ENCODE assay signal across 24 cellular contexts in genomic region chr5:58984009-58984525, GRCh38.
"Had no signal": no experiment of that assay in that cellular context is flagged by ENCODE, and none has a peak within 500 bp of the region (broad histone marks: within the 10 kb centered on the region; RNA-seq: fewer than 3 reads in every experiment).

No MANE protein-coding gene starts in this region.

- H3K9me3 Mint-ChIP-seq: activated naive CD4-positive, alpha-beta T cell treated with anti-CD3 and anti-CD28 coated beads for 36 hours; activated naive CD8-positive, alpha-beta T cell treated with anti-CD3 and anti-CD28 coated beads, Interleukin-2, amount 50 U/mL, for 24 hours; naive B cell; stimulated activated naive B cell treated with anti-CD40 and anti-IgM and Interleukin-4, amounts not matched to agents 10 μg/mL and 1 μg/mL and 100 μg/mL, for 72 hours; T-helper 2 cell treated with Interferon-gamma antibody and Interleukin-4, amounts not matched to agents 5 μg/mL and 100 μg/mL, for 36 hours had no signal

- H3K27me3 ChIP-seq: body of pancreas, heart right ventricle, testis, vagina had no signal

- H3K27me3 Mint-ChIP-seq: activated naive CD8-positive, alpha-beta T cell treated with anti-CD3 and anti-CD28 coated beads, Interleukin-2, amount 50 U/mL, for 24 hours; naive B cell; stimulated activated naive B cell treated with anti-CD40 and anti-IgM and Interleukin-4, amounts not matched to agents 10 μg/mL and 1 μg/mL and 100 μg/mL, for 72 hours had no signal

- DNase-seq: activated CD4-positive, alpha-beta T cell treated with anti-CD3 and anti-CD28 coated beads, Interleukin-2, amount 50 U/mL, for 1 hour; activated CD4-positive, CD25-positive, alpha-beta regulatory T cell treated with anti-CD3 and anti-CD28 coated beads, Interleukin-2, amount 50 U/mL, for 72 hours; activated CD8-positive, alpha-beta memory T cell treated with anti-CD3 and anti-CD28 coated beads, Interleukin-2, amount 50 U/mL, for 48 hours; activated effector memory CD4-positive, alpha-beta T cell treated with Interleukin-2 at 50 U/mL for 16 hours; activated naive CD4-positive, alpha-beta T cell treated with anti-CD3 and anti-CD28 coated beads for 36 hours; activated naive CD8-positive, alpha-beta T cell treated with anti-CD3 and anti-CD28 coated beads, Interleukin-2, amount 50 U/mL, for 24 hours; activated T-cell treated with anti-CD3 and anti-CD28 coated beads, Interleukin-2, amount 50 U/mL, for 48 hours; anterior cingulate cortex; body of pancreas; heart right ventricle; left colon; mesendoderm; naive B cell; small intestine; stimulated activated CD4-positive, alpha-beta T cell treated with anti-CD3 and anti-CD28 coated beads, Interleukin-15, amount 100 ng/mL, for 24 hours; stimulated activated CD4-positive, alpha-beta T cell treated with anti-CD3 and anti-CD28 coated beads, Interleukin-2, amount 100 ng/mL, for 48 hours; stimulated activated CD8-positive, alpha-beta memory T cell treated with anti-CD3 and anti-CD28 coated beads, Interleukin-4, amount 100 ng/mL, for 48 hours; stimulated activated naive B cell treated with anti-CD40 and anti-IgM and Interleukin-4, amounts not matched to agents 10 μg/mL and 1 μg/mL and 100 μg/mL, for 72 hours; testis had no signal

- FAIRE-seq: small intestine had no signal

- ATAC-seq: activated naive CD8-positive, alpha-beta T cell treated with anti-CD3 and anti-CD28 coated beads, Interleukin-2, amount 50 U/mL, for 24 hours; body of pancreas; left colon; sciatic nerve; stimulated activated naive B cell treated with anti-CD40 and anti-IgM and Interleukin-4, amounts not matched to agents 10 μg/mL and 1 μg/mL and 100 μg/mL, for 72 hours had no signal

- H3K27ac ChIP-seq: body of pancreas, epithelial cell of prostate, heart right ventricle, testis, vagina, VCaP had no signal

- H3K4me3 Mint-ChIP-seq: activated naive CD4-positive, alpha-beta T cell treated with anti-CD3 and anti-CD28 coated beads for 36 hours; activated naive CD8-positive, alpha-beta T cell treated with anti-CD3 and anti-CD28 coated beads, Interleukin-2, amount 50 U/mL, for 24 hours; naive B cell; stimulated activated naive B cell treated with anti-CD40 and anti-IgM and Interleukin-4, amounts not matched to agents 10 μg/mL and 1 μg/mL and 100 μg/mL, for 72 hours; T-helper 2 cell treated with Interferon-gamma antibody and Interleukin-4, amounts not matched to agents 5 μg/mL and 100 μg/mL, for 36 hours had no signal

- H3K9me3 ChIP-seq: body of pancreas, heart right ventricle, testis, vagina had no signal

- H3K4me1 ChIP-seq: body of pancreas, testis, vagina had no signal

- H3K27ac Mint-ChIP-seq: activated naive CD4-positive, alpha-beta T cell treated with anti-CD3 and anti-CD28 coated beads for 36 hours; activated naive CD8-positive, alpha-beta T cell treated with anti-CD3 and anti-CD28 coated beads, Interleukin-2, amount 50 U/mL, for 24 hours; naive B cell; stimulated activated naive B cell treated with anti-CD40 and anti-IgM and Interleukin-4, amounts not matched to agents 10 μg/mL and 1 μg/mL and 100 μg/mL, for 72 hours; T-helper 2 cell treated with Interferon-gamma antibody and Interleukin-4, amounts not matched to agents 5 μg/mL and 100 μg/mL, for 36 hours had no signal

- H3K4me1 Mint-ChIP-seq: activated naive CD8-positive, alpha-beta T cell treated with anti-CD3 and anti-CD28 coated beads, Interleukin-2, amount 50 U/mL, for 24 hours; naive B cell; stimulated activated naive B cell treated with anti-CD40 and anti-IgM and Interleukin-4, amounts not matched to agents 10 μg/mL and 1 μg/mL and 100 μg/mL, for 72 hours had no signal

- H3K4me3 ChIP-seq: body of pancreas, heart right ventricle, testis, vagina had no signal
